In the genomic region with DNA sequence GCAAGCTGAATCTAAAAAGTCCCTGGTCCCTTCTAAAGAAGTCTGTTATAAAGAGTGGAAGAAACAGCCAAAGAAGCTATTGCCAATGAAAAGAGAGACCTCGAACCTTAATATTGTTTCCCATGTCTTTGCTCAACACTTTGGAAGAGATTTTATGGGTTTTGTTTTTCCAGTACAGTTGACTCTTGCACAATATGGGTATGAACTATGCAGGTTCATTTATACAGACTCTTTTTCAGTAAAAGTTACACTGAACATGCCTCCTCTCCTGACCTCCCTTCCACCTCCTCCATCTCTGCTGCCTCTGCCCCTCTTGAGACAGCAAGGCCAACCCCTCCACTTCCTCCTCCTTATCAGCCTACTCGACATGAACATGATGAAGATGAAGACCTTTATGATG, we compare ENCODE assay signal across 21 cellular contexts.
DNase-seq lines count a peak whose midpoint lies in the region; ATAC-seq, FAIRE-seq and TF ChIP-seq lines count a peak whose summit lies in the region.
"Had no signal": no experiment of that assay in that cellular context is flagged by ENCODE, and none has a peak within 500 bp of the region (broad histone marks: within the 10 kb centered on the region; RNA-seq: fewer than 3 reads in every experiment).

No MANE protein-coding gene starts in this region.

- H3K4me1 ChIP-seq in IMR-90 (ENCODE audit: control insufficient read depth, insufficient read depth, low read length) (no peaks in the 10 kb centered on the region), adipocyte (ENCODE audit: control insufficient read depth, insufficient read depth, low read length) (peaks cover 3% of the 10 kb centered on the region), suprapubic skin (no peaks in the 10 kb centered on the region)
- H3K4me1 ChIP-seq: A549; BLaER1 treated with 17β-estradiol and CSF1 and Interleukin-3, amounts not matched to agents 10 nM and 100 nM; Caco-2 had no signal

- no peak overlapping the region for H2AK5ac ChIP-seq in IMR-90 (ENCODE audit: low read depth, low read length)

- no peak overlapping the region for H3K27ac ChIP-seq in IMR-90 (ENCODE audit: insufficient read depth, low read length)
- H3K27ac ChIP-seq in suprapubic skin = no peak overlapping the region
- H3K27ac ChIP-seq: 22Rv1; A549; BLaER1 treated with 17β-estradiol and CSF1 and Interleukin-3, amounts not matched to agents 10 nM and 100 nM; C4-2B had no signal

- no peak overlapping the region for H2BK20ac ChIP-seq in IMR-90 (ENCODE audit: low read depth, low read length)

- intact Hi-C loops in IMR-90 (cut with micrococcal nuclease) (no loop called here), sciatic nerve (cut with DNase I) (no loop called here)

- no peaks in the 10 kb centered on the region for H3K9me1 ChIP-seq in IMR-90 (ENCODE audit: insufficient read depth, low read length)

- H2BK5ac ChIP-seq in IMR-90 (ENCODE audit: low read depth, low read length, poor library complexity, severe bottlenecking) = no peak overlapping the region

- TF ChIP-seq CTCF in IMR-90 (conservative IDR thresholded peaks at IDR 0.05; ENCODE audit: low read depth, low read length) = no peak
- no peak for TF ChIP-seq CTCF in suprapubic skin (IDR thresholded peaks at IDR 0.05)

- no peak overlapping the region for H4K91ac ChIP-seq in IMR-90 (ENCODE audit: insufficient read depth, low read depth, low read length)

- no peak overlapping the region for H3K23ac ChIP-seq in IMR-90 (ENCODE audit: low read depth, low read length)

- TF ChIP-seq RAD21 in IMR-90 (IDR thresholded peaks at IDR 0.05; ENCODE audit: low read length) = no peak

- H3K9ac ChIP-seq in IMR-90 (ENCODE audit: low read depth, low read length) (no peak overlapping the region), adipocyte (ENCODE audit: low read length) (no peak overlapping the region)
- H3K9ac ChIP-seq: BLaER1 treated with 17β-estradiol and CSF1 and Interleukin-3, amounts not matched to agents 10 nM and 100 nM had no signal

- no TSS peak for BruUV-seq in IMR-90 (replicated peaks; lab: Mats Ljungman, UMichigan)

- H4K8ac ChIP-seq in IMR-90 (ENCODE audit: low read depth in 2 of 2, low read length in 2 of 2) = no peak overlapping the region

- no peak overlapping the region for H3K18ac ChIP-seq in IMR-90 (ENCODE audit: low read depth, low read length)

- no peak overlapping the region for H4K5ac ChIP-seq in IMR-90 (ENCODE audit: low read depth, low read length)

- no peak overlapping the region for H2BK15ac ChIP-seq in IMR-90 (ENCODE audit: low read depth, low read length)

- POLR2A ChIA-PET in IMR-90 (lab: Charles Lee; ENCODE audit: unreplicated experiment) = no interaction called here

- no peak overlapping the region for H3K4ac ChIP-seq in IMR-90 (ENCODE audit: low read depth, low read length)

- no peak for FAIRE-seq in urothelium cell line (lab: Jason Lieb, UNC)
- FAIRE-seq: A549, D721Med, G401.6, GM12891, GM19239 had no signal

- H3K4me2 ChIP-seq in IMR-90 (ENCODE audit: low read depth, low read length) = no peak overlapping the region
- H3K4me2 ChIP-seq: A549; BLaER1 treated with 17β-estradiol and CSF1 and Interleukin-3, amounts not matched to agents 10 nM and 100 nM had no signal

- H3K9me3 ChIP-seq in IMR-90 (ENCODE audit: control insufficient read depth, insufficient read depth, low read length) = no peaks in the 10 kb centered on the region
- H3K9me3 ChIP-seq in adipocyte (ENCODE audit: control insufficient read depth, low read length) = no peaks in the 10 kb centered on the region
- H3K9me3 ChIP-seq in suprapubic skin = no peaks in the 10 kb centered on the region
- H3K9me3 ChIP-seq: A549, Caco-2 had no signal

- no peak overlapping the region for H2BK120ac ChIP-seq in IMR-90 (ENCODE audit: low read depth, low read length)

- H3K36me3 ChIP-seq in IMR-90 (ENCODE audit: control insufficient read depth, insufficient read depth, low read length) = no peaks in the 10 kb centered on the region
- H3K36me3 ChIP-seq in adipocyte (ENCODE audit: control insufficient read depth, insufficient read depth, low read length, severe bottlenecking) = no peaks in the 10 kb centered on the region
- no peaks in the 10 kb centered on the region for H3K36me3 ChIP-seq in suprapubic skin
- H3K36me3 ChIP-seq: BLaER1 treated with 17β-estradiol and CSF1 and Interleukin-3, amounts not matched to agents 10 nM and 100 nM had no signal

- dilution Hi-C loops in IMR-90 (cut with HindIII; ENCODE audit: low sequenced_read_pairs, unreplicated experiment) = no loop called here

- no peak for TF ChIP-seq POLR2A in IMR-90 (IDR thresholded peaks at IDR 0.05; ENCODE audit: low read depth, low read length)
- no peak for TF ChIP-seq POLR2A in suprapubic skin (IDR thresholded peaks at IDR 0.05)

- WGBS in IMR-90 (ENCODE audit: extremely low coverage in 2 of 2, insufficient read length in 1 of 2), 2 experiments = no CpG with 5 or more reads among the region's 2 CpGs
- WGBS in suprapubic skin = 73% methylated on average over 2 of the region's 2 CpGs

- no peak overlapping the region for H2AFZ ChIP-seq in IMR-90 (replicated peaks; ENCODE audit: low read length, poor library complexity)

- H3K4me3 ChIP-seq in IMR-90 (ENCODE audit: insufficient read depth, low read depth, low read length) (no peak overlapping the region), adipocyte (ENCODE audit: low read length) (no peak overlapping the region), suprapubic skin (no peak overlapping the region)
- H3K4me3 ChIP-seq: A549; BLaER1 treated with 17β-estradiol and CSF1 and Interleukin-3, amounts not matched to agents 10 nM and 100 nM had no signal

- H3K27me3 ChIP-seq in IMR-90 (ENCODE audit: control insufficient read depth, insufficient read depth, low read length) (peaks cover 20% of the 10 kb centered on the region), adipocyte (replicated peaks; ENCODE audit: control insufficient read depth, insufficient read depth, low read length) (no peaks in the 10 kb centered on the region), suprapubic skin (peaks cover 4% of the 10 kb centered on the region)
- H3K27me3 ChIP-seq: BLaER1 treated with 17β-estradiol and CSF1 and Interleukin-3, amounts not matched to agents 10 nM and 100 nM had no signal

- CTCF ChIA-PET in IMR-90 (lab: Yijun Ruan, JAX) = no interaction called here

- no peak overlapping the region for H2AK9ac ChIP-seq in IMR-90 (replicated peaks; ENCODE audit: low read depth, low read length, poor library complexity)

- DNase-seq in IMR-90 (no peak), adipocyte (ENCODE audit: low read depth) (peak; percentile 21), sciatic nerve (ENCODE audit: low spot score) (no peak), urothelium cell line (ENCODE audit: low spot score) (no peak), suprapubic skin (ENCODE audit: low spot score in 2 of 2) (no peak)
- DNase-seq: AML-193; Caco-2; Calu3; CD4-positive, alpha-beta T cell; CD8-positive, alpha-beta T cell; DMS79 treated with DMSO at 0.1 percent for 48 hours; GF-D8 had no signal

- no peaks in the 10 kb centered on the region for H3K79me1 ChIP-seq in IMR-90 (ENCODE audit: low read depth in 1 of 2, low read length in 2 of 2)

- no peaks in the 10 kb centered on the region for H4K20me1 ChIP-seq in IMR-90 (ENCODE audit: insufficient read depth, low read length)
- H4K20me1 ChIP-seq: BLaER1 treated with 17β-estradiol and CSF1 and Interleukin-3, amounts not matched to agents 10 nM and 100 nM had no signal

- in situ Hi-C loops in IMR-90 (cut with MboI; ENCODE audit: low sequenced_read_pairs) = no loop called here

- H3K14ac ChIP-seq in IMR-90 (replicated peaks; ENCODE audit: low read depth, low read length) = no peak overlapping the region

- H3K56ac ChIP-seq in IMR-90 (ENCODE audit: extremely low read depth, insufficient read depth, low read length) = no peak overlapping the region

- TF ChIP-seq EP300 in suprapubic skin (IDR thresholded peaks at IDR 0.05) = no peak

- no peak for ATAC-seq in IMR-90 (ENCODE audit: low read depth)
- ATAC-seq in sciatic nerve = peak; percentile 55
- no peak for ATAC-seq in GM21723 (IDR thresholded peaks at IDR 0.05; ENCODE audit: unreplicated experiment)
- ATAC-seq: A549; CD8-positive, alpha-beta T cell had no signal

TF ChIP-seq in IMR-90, 13 proteins besides CTCF, POLR2A, EP300 and RAD21:
- TF ChIP-seq CEBPB (IDR thresholded peaks at IDR 0.05; ENCODE audit: low read depth, low read length) = peak; percentile 51; the same call in 1 of the 2 replicates
- no peak for TF ChIP-seq NFE2L2 (IDR thresholded peaks at IDR 0.05; ENCODE audit: low read depth, low read length)
